ENCODE assay signal across 1 cellular context in genomic region chr1:6496360-6496704, GRCh38.
TF ChIP-seq lines count a peak whose summit lies in the region.

No MANE protein-coding gene starts in this region.

TF ChIP-seq in endothelial cell of umbilical vein, 7 proteins besides CTCF, POLR2A, EP300 and RAD21:
- TF ChIP-seq EZH2 (IDR thresholded peaks at IDR 0.05; ENCODE audit: borderline replicate concordance, low read depth, low read length, severe bottlenecking) (no peak), GATA2 (IDR thresholded peaks at IDR 0.05; ENCODE audit: insufficient read depth, insufficient read length, low read depth, low read length) (no peak), JUN (IDR thresholded peaks at IDR 0.05; ENCODE audit: borderline replicate concordance, insufficient read depth, insufficient read length, low read depth) (no peak), FOS (IDR thresholded peaks at IDR 0.05; ENCODE audit: borderline replicate concordance, insufficient read depth, low read length) (no peak), MYC (IDR thresholded peaks at IDR 0.05; ENCODE audit: low read depth, low read length) (no peak), MAX (IDR thresholded peaks at IDR 0.05; ENCODE audit: insufficient read depth, insufficient read length) (no peak), POLR2AphosphoS5 (IDR thresholded peaks at IDR 0.05; ENCODE audit: insufficient read depth, low read depth, low read length) (no peak)
